ENCODE assay signal across 19 cellular contexts in the genomic region with DNA sequence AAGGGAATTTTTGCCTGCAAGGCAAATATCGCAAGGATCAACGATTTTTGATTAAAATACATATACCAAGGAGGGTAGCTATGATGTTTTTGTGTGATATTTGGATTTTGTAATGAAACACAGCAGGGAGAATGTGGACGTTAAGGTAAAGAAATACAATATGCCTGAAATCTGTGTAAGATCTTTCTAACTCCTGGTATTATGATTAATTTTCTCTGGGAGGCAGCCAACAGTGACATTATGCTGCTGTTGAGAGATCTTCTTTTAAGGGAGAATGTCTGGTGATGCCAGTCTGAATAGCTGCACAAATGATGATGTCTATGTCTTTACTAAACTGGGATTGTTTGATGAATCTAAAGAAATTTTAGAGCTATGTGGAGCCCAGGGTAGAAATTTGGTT.
"Had no signal": no experiment of that assay in that cellular context is flagged by ENCODE, and none has a peak within 500 bp of the region (broad histone marks: within the 10 kb centered on the region; RNA-seq: fewer than 3 reads in every experiment).

No MANE protein-coding gene starts in this region.

- DNase-seq: dermis blood vessel endothelial cell; effector memory CD4-positive, alpha-beta T cell; foreskin keratinocyte; heart left ventricle; kidney; left lung; mesenchymal stem cell; mucosa of descending colon; naive B cell; right lobe of liver; small intestine; stimulated activated CD4-positive, alpha-beta T cell treated with anti-CD3 and anti-CD28 coated beads, Interleukin-15, amount 100 ng/mL, for 24 hours; stimulated activated CD4-positive, alpha-beta T cell treated with anti-CD3 and anti-CD28 coated beads, Interleukin-4, amount 100 ng/mL, for 1 hour; stimulated activated CD8-positive, alpha-beta memory T cell treated with anti-CD3 and anti-CD28 coated beads, Interleukin-4, amount 100 ng/mL, for 48 hours; stimulated activated naive CD4-positive, alpha-beta T cell; stimulated activated naive CD8-positive, alpha-beta T cell treated with anti-CD3 and anti-CD28 coated beads, Interleukin-15, amount 100 ng/mL, for 72 hours; transverse colon; upper lobe of right lung; uterus had no signal
